ENCODE assay signal across 25 cellular contexts in genomic region chr3:150133293-150133692, GRCh38.
"Had no signal": no experiment of that assay in that cellular context is flagged by ENCODE, and none has a peak within 500 bp of the region (broad histone marks: within the 10 kb centered on the region; RNA-seq: fewer than 3 reads in every experiment).

No MANE protein-coding gene starts in this region.

- H2AFZ ChIP-seq: hepatocyte had no signal

- H3K4me2 ChIP-seq: hepatocyte had no signal

- H3K36me3 ChIP-seq: right lobe of liver, thyroid gland, upper lobe of right lung, WERI-Rb-1 had no signal

- H3K4me3 ChIP-seq: hepatocyte, right lobe of liver, thyroid gland, upper lobe of right lung had no signal

- H3K9me3 ChIP-seq: right lobe of liver, thyroid gland, upper lobe of right lung had no signal

- H3K27me3 ChIP-seq: hepatocyte, right lobe of liver, thyroid gland, upper lobe of right lung had no signal

- H3K79me2 ChIP-seq: hepatocyte had no signal

- DNase-seq: activated CD4-positive, alpha-beta memory T cell treated with anti-CD3 and anti-CD28 coated beads for 36 hours; activated CD4-positive, alpha-beta T cell treated with anti-CD3 and anti-CD28 coated beads, Interleukin-2, amount 10 ng/mL, durations not matched to agents 24 days and 14 days; activated CD4-positive, CD25-positive, alpha-beta regulatory T cell treated with anti-CD3 and anti-CD28 coated beads, Interleukin-2, amount 50 U/mL, for 72 hours; activated CD8-positive, alpha-beta memory T cell treated with anti-CD3 and anti-CD28 coated beads, Interleukin-2, amount 50 U/mL, for 4 hours; activated gamma-delta T cell; activated naive CD4-positive, alpha-beta T cell treated with anti-CD3 and anti-CD28 coated beads, Interleukin-2, amount 10 ng/mL, durations not matched to agents 7 days and 5 days; activated T-cell treated with anti-CD3 and anti-CD28 coated beads, Interleukin-2, amount 50 U/mL, for 1 hour; amniotic stem cell; caudate nucleus; cortex of kidney; effector memory CD8-positive, alpha-beta T cell; left colon; mammary epithelial cell; posterior cingulate gyrus; right lobe of liver; small intestine; stimulated activated CD4-positive, alpha-beta T cell treated with anti-CD3 and anti-CD28 coated beads, Interleukin-4, amount 100 ng/mL, for 4 hours; stimulated activated CD8-positive, alpha-beta memory T cell treated with anti-CD3 and anti-CD28 coated beads, Interleukin-4, amount 100 ng/mL, for 48 hours; stimulated activated naive CD8-positive, alpha-beta T cell treated with anti-CD3 and anti-CD28 coated beads, Interleukin-15, amount 100 ng/mL, for 72 hours; T-helper 9 cell; thyroid gland; upper lobe of right lung; WERI-Rb-1 had no signal

- H3K27ac ChIP-seq: hepatocyte, right lobe of liver, thyroid gland, upper lobe of right lung, WERI-Rb-1 had no signal

- ATAC-seq: effector memory CD8-positive, alpha-beta T cell; left colon; right lobe of liver; stimulated activated memory B cell treated with anti-CD40 and anti-IgM and Interleukin-4, amounts not matched to agents 10 μg/mL and 1 μg/mL and 100 μg/mL, for 72 hours; stimulated activated naive CD8-positive, alpha-beta T cell treated with anti-CD3 and anti-CD28 coated beads, Interleukin-15, amount 100 ng/mL, for 72 hours; upper lobe of right lung had no signal

- H3K4me1 ChIP-seq: thyroid gland, upper lobe of right lung had no signal
